Comparison of ENCODE assay signal across 12 cellular contexts in genomic region chr15:31322486-31322885, GRCh38.
"Had no signal": no experiment of that assay in that cellular context is flagged by ENCODE, and none has a peak within 500 bp of the region (broad histone marks: within the 10 kb centered on the region; RNA-seq: fewer than 3 reads in every experiment).

No MANE protein-coding gene starts in this region.

- H3K27ac Mint-ChIP-seq: activated naive CD8-positive, alpha-beta T cell treated with anti-CD3 and anti-CD28 coated beads, Interleukin-2, amount 10 ng/mL, durations not matched to agents 7 days and 5 days; activated T-helper 1 cell treated with anti-CD3 and anti-CD28 coated beads, Interleukin-12 subunit alpha, Interleukin-12 subunit beta, Interleukin-2, Interleukin-4 antibody, amounts not matched to agents 30 ng/mL and 10 ng/mL and 1 ng/mL, durations not matched to agents 14 hours and 24 hours and 36 hours had no signal

- H3K4me3 ChIP-seq: cardiac muscle cell, upper lobe of right lung had no signal

- H3K27me3 Mint-ChIP-seq: activated naive CD8-positive, alpha-beta T cell treated with anti-CD3 and anti-CD28 coated beads, Interleukin-2, amount 10 ng/mL, durations not matched to agents 7 days and 5 days; memory B cell had no signal

- DNase-seq: activated CD4-positive, alpha-beta T cell treated with anti-CD3 and anti-CD28 coated beads, Interleukin-2, amount 50 U/mL, for 1 hour; activated CD4-positive, CD25-positive, alpha-beta regulatory T cell; activated CD8-positive, alpha-beta memory T cell treated with anti-CD3 and anti-CD28 coated beads, Interleukin-2, amount 50 U/mL, for 48 hours; activated naive CD8-positive, alpha-beta T cell treated with anti-CD3 and anti-CD28 coated beads, Interleukin-2, amount 10 ng/mL, durations not matched to agents 7 days and 5 days; amygdala; natural killer cell; nucleus accumbens; stimulated activated naive CD4-positive, alpha-beta T cell; upper lobe of right lung had no signal

- H3K9me3 Mint-ChIP-seq: memory B cell, natural killer cell had no signal

- H3K4me3 Mint-ChIP-seq: activated naive CD8-positive, alpha-beta T cell treated with anti-CD3 and anti-CD28 coated beads, Interleukin-2, amount 10 ng/mL, durations not matched to agents 7 days and 5 days; activated T-helper 1 cell treated with anti-CD3 and anti-CD28 coated beads, Interleukin-12 subunit alpha, Interleukin-12 subunit beta, Interleukin-2, Interleukin-4 antibody, amounts not matched to agents 30 ng/mL and 10 ng/mL and 1 ng/mL, durations not matched to agents 14 hours and 24 hours and 36 hours; memory B cell; natural killer cell had no signal

- H3K27me3 ChIP-seq: cardiac muscle cell, upper lobe of right lung had no signal

- H3K9me3 ChIP-seq: upper lobe of right lung had no signal

- H3K36me3 ChIP-seq: cardiac muscle cell, upper lobe of right lung had no signal

- H3K27ac ChIP-seq: cardiac muscle cell, upper lobe of right lung had no signal

- H3K36me3 Mint-ChIP-seq: memory B cell, natural killer cell had no signal
